1 cellular context compared by ENCODE assay signal in the genomic region with DNA sequence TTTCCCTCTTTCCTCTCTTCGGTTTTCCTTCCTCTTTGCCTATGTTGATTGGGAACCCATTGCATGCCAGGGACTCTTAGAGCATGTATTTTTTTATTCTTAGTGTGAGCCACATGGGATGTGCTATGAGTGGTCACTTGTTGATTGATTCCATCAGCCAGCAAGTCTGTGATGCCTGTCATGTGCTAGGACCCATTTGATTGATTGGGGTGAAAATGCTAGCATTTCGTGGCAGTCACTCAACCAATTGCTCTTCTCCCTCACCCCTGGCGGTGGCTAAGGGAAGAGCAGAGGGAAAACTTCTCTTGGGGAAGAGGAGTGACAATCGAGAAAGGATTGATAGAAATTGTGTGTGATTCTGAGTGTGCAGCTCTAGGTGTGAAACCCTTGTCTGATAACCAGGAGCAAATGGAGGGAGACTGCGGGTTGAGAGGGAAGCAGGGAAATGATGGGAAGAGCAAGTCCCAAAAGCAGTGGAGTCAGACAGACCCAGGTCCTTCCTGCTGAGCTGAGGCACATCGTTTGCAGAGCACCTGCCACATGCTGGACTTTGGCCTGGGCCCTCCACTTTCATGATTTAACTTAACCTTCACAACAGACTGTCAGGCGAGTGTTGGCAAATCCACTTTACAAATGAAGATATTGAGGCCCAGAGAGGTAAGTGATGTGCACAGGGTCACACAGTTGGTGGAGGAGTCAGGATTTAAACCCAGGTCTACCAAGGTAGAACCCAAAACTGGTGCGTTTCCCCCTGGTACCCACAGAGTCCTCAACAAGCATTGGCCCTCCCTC.
TF ChIP-seq lines count a peak whose summit lies in the region.

No MANE protein-coding gene starts in this region.

TF ChIP-seq in HepG2, 621 proteins besides CTCF, POLR2A, EP300 and RAD21 (continues in another document):
- TF ChIP-seq MAX (IDR thresholded peaks at IDR 0.05) (peak; percentile 86), MYC (CRISPR knock-in tag; IDR thresholded peaks at IDR 0.05; ENCODE audit: borderline replicate concordance) (peak; percentile 51; the same call in 1 of the 2 replicates), ZNF501 (CRISPR knock-in tag; IDR thresholded peaks at IDR 0.05) (0 out of 2 replicates have a peak, but pooled peaks have one; percentile 11), ARNT2 (CRISPR knock-in tag; IDR thresholded peaks at IDR 0.05; ENCODE audit: low read depth) (0 out of 2 replicates have a peak, but pooled peaks have one; percentile 34), SMAD3 (CRISPR knock-in tag; IDR thresholded peaks at IDR 0.05) (peak; percentile 43; the same call in 1 of the 2 replicates), HNF4G (IDR thresholded peaks at IDR 0.05; ENCODE audit: borderline replicate concordance, low read depth, low read length) (peak; percentile 69), HNF4G (CRISPR knock-in tag; IDR thresholded peaks at IDR 0.05; ENCODE audit: borderline replicate concordance, low read depth) (no peak), ESRRA (CRISPR knock-in tag; IDR thresholded peaks at IDR 0.05; ENCODE audit: low read depth) (0 out of 2 replicates have a peak, but pooled peaks have one; percentile 31), CHD2 (IDR thresholded peaks at IDR 0.05; ENCODE audit: low read depth, low read length) (no peak), ZNF274 (CRISPR knock-in tag; IDR thresholded peaks at IDR 0.05) (no peak), GATAD2A (CRISPR knock-in tag; IDR thresholded peaks at IDR 0.05) (peak; percentile 44; the same call in 1 of the 2 replicates), ZHX2 (IDR thresholded peaks at IDR 0.05; ENCODE audit: low read depth) (no peak), ZHX2 (CRISPR knock-in tag; IDR thresholded peaks at IDR 0.05; ENCODE audit: borderline replicate concordance) (no peak), ZFX (CRISPR knock-in tag; IDR thresholded peaks at IDR 0.05; ENCODE audit: low read depth) (peak; percentile 66), ZSCAN9 (CRISPR knock-in tag; IDR thresholded peaks at IDR 0.05; ENCODE audit: borderline replicate concordance) (peak; percentile 57; the same call in 1 of the 2 replicates), FOSL2 (CRISPR knock-in tag; IDR thresholded peaks at IDR 0.05) (peak; percentile 58), NFIC (IDR thresholded peaks at IDR 0.05; ENCODE audit: low read length) (no peak), ZNF331 (CRISPR knock-in tag; IDR thresholded peaks at IDR 0.05) (0 out of 2 replicates have a peak, but pooled peaks have one; percentile 37), THAP11 (CRISPR knock-in tag; IDR thresholded peaks at IDR 0.05) (peak; percentile 44; the same call in 1 of the 2 replicates), SOX5 (CRISPR knock-in tag; IDR thresholded peaks at IDR 0.05; ENCODE audit: borderline replicate concordance) (0 out of 2 replicates have a peak, but pooled peaks have one; percentile 13), ZFY (CRISPR knock-in tag; IDR thresholded peaks at IDR 0.05) (peak; percentile 59), ZNF687 (CRISPR knock-in tag; IDR thresholded peaks at IDR 0.05) (peak; percentile 55; the same call in 1 of the 2 replicates)
- TF ChIP-seq, protein P1, sequence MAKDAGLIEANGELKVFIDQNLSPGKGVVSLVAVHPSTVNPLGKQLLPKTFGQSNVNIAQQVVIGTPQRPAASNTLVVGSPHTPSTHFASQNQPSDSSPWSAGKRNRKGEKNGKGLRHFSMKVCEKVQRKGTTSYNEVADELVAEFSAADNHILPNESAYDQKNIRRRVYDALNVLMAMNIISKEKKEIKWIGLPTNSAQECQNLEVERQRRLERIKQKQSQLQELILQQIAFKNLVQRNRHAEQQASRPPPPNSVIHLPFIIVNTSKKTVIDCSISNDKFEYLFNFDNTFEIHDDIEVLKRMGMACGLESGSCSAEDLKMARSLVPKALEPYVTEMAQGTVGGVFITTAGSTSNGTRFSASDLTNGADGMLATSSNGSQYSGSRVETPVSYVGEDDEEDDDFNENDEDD (CRISPR knock-in tag; IDR thresholded peaks at IDR 0.05; ENCODE audit: borderline replicate concordance): peak; percentile 17; the same call in 1 of the 2 replicates
- TF ChIP-seq, protein P2, sequence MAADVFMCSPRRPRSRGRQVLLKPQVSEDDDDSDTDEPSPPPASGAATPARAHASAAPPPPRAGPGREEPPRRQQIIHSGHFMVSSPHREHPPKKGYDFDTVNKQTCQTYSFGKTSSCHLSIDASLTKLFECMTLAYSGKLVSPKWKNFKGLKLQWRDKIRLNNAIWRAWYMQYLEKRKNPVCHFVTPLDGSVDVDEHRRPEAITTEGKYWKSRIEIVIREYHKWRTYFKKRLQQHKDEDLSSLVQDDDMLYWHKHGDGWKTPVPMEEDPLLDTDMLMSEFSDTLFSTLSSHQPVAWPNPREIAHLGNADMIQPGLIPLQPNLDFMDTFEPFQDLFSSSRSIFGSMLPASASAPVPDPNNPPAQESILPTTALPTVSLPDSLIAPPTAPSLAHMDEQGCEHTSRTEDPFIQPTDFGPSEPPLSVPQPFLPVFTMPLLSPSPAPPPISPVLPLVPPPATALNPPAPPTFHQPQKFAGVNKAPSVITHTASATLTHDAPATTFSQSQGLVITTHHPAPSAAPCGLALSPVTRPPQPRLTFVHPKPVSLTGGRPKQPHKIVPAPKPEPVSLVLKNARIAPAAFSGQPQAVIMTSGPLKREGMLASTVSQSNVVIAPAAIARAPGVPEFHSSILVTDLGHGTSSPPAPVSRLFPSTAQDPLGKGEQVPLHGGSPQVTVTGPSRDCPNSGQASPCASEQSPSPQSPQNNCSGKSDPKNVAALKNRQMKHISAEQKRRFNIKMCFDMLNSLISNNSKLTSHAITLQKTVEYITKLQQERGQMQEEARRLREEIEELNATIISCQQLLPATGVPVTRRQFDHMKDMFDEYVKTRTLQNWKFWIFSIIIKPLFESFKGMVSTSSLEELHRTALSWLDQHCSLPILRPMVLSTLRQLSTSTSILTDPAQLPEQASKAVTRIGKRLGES (CRISPR knock-in tag; IDR thresholded peaks at IDR 0.05; ENCODE audit: borderline replicate concordance): no peak
- TF ChIP-seq, protein P3, sequence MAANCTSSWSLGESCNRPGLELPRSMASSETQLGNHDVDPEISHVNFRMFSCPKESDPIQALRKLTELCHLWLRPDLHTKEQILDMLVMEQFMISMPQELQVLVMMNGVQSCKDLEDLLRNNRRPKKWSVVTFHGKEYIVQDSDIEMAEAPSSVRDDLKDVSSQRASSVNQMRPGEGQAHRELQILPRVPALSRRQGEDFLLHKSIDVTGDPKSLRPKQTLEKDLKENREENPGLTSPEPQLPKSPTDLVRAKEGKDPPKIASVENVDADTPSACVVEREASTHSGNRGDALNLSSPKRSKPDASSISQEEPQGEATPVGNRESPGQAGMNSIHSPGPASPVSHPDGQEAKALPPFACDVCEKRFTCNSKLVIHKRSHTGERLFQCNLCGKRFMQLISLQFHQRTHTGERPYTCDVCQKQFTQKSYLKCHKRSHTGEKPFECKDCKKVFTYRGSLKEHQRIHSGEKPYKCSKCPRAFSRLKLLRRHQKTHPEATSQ (CRISPR knock-in tag; IDR thresholded peaks at IDR 0.05; ENCODE audit: borderline replicate concordance): no peak
- TF ChIP-seq, protein P4, sequence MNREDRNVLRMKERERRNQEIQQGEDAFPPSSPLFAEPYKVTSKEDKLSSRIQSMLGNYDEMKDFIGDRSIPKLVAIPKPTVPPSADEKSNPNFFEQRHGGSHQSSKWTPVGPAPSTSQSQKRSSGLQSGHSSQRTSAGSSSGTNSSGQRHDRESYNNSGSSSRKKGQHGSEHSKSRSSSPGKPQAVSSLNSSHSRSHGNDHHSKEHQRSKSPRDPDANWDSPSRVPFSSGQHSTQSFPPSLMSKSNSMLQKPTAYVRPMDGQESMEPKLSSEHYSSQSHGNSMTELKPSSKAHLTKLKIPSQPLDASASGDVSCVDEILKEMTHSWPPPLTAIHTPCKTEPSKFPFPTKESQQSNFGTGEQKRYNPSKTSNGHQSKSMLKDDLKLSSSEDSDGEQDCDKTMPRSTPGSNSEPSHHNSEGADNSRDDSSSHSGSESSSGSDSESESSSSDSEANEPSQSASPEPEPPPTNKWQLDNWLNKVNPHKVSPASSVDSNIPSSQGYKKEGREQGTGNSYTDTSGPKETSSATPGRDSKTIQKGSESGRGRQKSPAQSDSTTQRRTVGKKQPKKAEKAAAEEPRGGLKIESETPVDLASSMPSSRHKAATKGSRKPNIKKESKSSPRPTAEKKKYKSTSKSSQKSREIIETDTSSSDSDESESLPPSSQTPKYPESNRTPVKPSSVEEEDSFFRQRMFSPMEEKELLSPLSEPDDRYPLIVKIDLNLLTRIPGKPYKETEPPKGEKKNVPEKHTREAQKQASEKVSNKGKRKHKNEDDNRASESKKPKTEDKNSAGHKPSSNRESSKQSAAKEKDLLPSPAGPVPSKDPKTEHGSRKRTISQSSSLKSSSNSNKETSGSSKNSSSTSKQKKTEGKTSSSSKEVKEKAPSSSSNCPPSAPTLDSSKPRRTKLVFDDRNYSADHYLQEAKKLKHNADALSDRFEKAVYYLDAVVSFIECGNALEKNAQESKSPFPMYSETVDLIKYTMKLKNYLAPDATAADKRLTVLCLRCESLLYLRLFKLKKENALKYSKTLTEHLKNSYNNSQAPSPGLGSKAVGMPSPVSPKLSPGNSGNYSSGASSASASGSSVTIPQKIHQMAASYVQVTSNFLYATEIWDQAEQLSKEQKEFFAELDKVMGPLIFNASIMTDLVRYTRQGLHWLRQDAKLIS (CRISPR knock-in tag; IDR thresholded peaks at IDR 0.05): no peak
- TF ChIP-seq, protein P5, sequence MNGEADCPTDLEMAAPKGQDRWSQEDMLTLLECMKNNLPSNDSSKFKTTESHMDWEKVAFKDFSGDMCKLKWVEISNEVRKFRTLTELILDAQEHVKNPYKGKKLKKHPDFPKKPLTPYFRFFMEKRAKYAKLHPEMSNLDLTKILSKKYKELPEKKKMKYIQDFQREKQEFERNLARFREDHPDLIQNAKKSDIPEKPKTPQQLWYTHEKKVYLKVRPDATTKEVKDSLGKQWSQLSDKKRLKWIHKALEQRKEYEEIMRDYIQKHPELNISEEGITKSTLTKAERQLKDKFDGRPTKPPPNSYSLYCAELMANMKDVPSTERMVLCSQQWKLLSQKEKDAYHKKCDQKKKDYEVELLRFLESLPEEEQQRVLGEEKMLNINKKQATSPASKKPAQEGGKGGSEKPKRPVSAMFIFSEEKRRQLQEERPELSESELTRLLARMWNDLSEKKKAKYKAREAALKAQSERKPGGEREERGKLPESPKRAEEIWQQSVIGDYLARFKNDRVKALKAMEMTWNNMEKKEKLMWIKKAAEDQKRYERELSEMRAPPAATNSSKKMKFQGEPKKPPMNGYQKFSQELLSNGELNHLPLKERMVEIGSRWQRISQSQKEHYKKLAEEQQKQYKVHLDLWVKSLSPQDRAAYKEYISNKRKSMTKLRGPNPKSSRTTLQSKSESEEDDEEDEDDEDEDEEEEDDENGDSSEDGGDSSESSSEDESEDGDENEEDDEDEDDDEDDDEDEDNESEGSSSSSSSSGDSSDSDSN (CRISPR knock-in tag; IDR thresholded peaks at IDR 0.05): no peak
